Comparison of ENCODE assay signal across 17 cellular contexts in the genomic region with DNA sequence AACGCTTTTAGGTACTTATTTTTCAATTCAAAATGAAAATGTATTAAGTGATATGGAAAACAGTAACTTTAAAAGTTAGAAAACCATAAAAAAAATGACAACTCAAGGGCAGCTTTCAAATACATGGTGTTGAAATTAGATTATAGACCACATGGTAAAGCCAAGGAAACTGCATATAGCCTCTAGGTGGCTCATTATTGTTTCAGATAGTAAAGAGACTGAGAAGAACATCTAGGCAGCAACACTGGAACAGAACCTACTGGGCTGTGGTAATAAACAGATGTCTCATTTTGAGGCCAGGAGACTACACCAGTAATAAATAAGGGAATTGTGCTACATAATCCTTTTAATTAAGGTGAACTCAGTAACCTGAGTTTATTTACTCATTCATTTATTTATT. TPM values are rescaled to one million over a fixed set of nuclear protein-coding genes. Genes with fewer than 3 reads are reported as not detected.
DNase-seq lines count a peak whose midpoint lies in the region; TF ChIP-seq lines count a peak whose summit lies in the region.
"Had no signal": no experiment of that assay in that cellular context is flagged by ENCODE, and none has a peak within 500 bp of the region (broad histone marks: within the 10 kb centered on the region; RNA-seq: fewer than 3 reads in every experiment).

No MANE protein-coding gene starts in this region.

- no peaks in the 10 kb centered on the region for H3K9me3 ChIP-seq in osteoblast (ENCODE audit: low read depth, low read length)
- H3K9me3 ChIP-seq: prostate gland had no signal

- DNase-seq in ELR (ENCODE audit: low read depth) (peak; percentile 32), NAMALWA (ENCODE audit: low spot score) (peak; percentile 7), osteoblast (ENCODE audit: insufficient read length, low spot score, missing footprints) (no peak), NCI-H1436 treated with DMSO at 0.1 percent for 48 hours (lab: John Stamatoyannopoulos, UW) (no peak), ecto neural progenitor cell (ENCODE audit: low spot score) (no peak), caudate nucleus (lab: John Stamatoyannopoulos, UW) (no peak)
- DNase-seq: activated CD4-positive, alpha-beta T cell treated with anti-CD3 and anti-CD28 coated beads, Interleukin-2, amount 10 ng/mL, durations not matched to agents 7 days and 5 days; activated gamma-delta T cell treated with Interleukin-2 at 50 U/mL for 16 hours; aorta; CD4-positive, alpha-beta T cell; DMS53; NCI-H1930; SHP77 treated with DMSO at 0.1 percent for 48 hours; stimulated activated CD4-positive, alpha-beta T cell treated with anti-CD3 and anti-CD28 coated beads, Interleukin-4, amount 100 ng/mL, for 4 hours; T1000 had no signal

- no peaks in the 10 kb centered on the region for H4K20me1 ChIP-seq in osteoblast (ENCODE audit: insufficient read depth, low read length)

- H3K4me2 ChIP-seq in osteoblast (ENCODE audit: insufficient read depth, low read length) = no peak overlapping the region

- H3K36me3 ChIP-seq in osteoblast (ENCODE audit: insufficient read depth, low read length) = no peaks in the 10 kb centered on the region
- H3K36me3 ChIP-seq: prostate gland had no signal

- H3K4me3 ChIP-seq in osteoblast (ENCODE audit: insufficient read depth, low read length) = no peak overlapping the region
- H3K4me3 ChIP-seq: prostate gland had no signal

- no peaks in the 10 kb centered on the region for H3K27me3 ChIP-seq in osteoblast (ENCODE audit: insufficient read depth, low read length)

- H3K27ac ChIP-seq in VCaP = no peak overlapping the region
- no peak overlapping the region for H3K27ac ChIP-seq in osteoblast (ENCODE audit: low read depth, low read length)
- no peak overlapping the region for H3K27ac ChIP-seq in caudate nucleus (ENCODE audit: low read depth, low read length)
- H3K27ac ChIP-seq: prostate gland had no signal

- no peaks in the 10 kb centered on the region for H3K4me1 ChIP-seq in osteoblast (ENCODE audit: insufficient read depth, low read length)
- H3K4me1 ChIP-seq: prostate gland had no signal

- peaks cover 35% of the 10 kb centered on the region for H3K79me2 ChIP-seq in osteoblast (ENCODE audit: insufficient read depth, low read length)

- peak; percentile 21; the same call in 1 of the 2 replicates for TF ChIP-seq CTCF in VCaP (conservative IDR thresholded peaks at IDR 0.05)
- TF ChIP-seq CTCF in osteoblast (IDR thresholded peaks at IDR 0.05; ENCODE audit: extremely low read depth, low read depth, low read length) = peak; percentile 14

- no peak overlapping the region for H2AFZ ChIP-seq in osteoblast (ENCODE audit: low read length)

RNA-seq across cellular contexts. Expression of gene FBXO33, which starts 13.0 kb away (rescaled TPM):
- total RNA-seq in osteoblast = 15.6 and 19.2 TPM in 2 replicates

Comparison
In these comparisons a context has a peak if more than half of its experiments do, and no peak if none do; other contexts are left out.
1. DNase-seq: peak in ELR (single experiment) and NAMALWA (single experiment); none in osteoblast (single experiment), NCI-H1436 treated with DMSO at 0.1 percent for 48 hours (single experiment), ecto neural progenitor cell (single experiment) and caudate nucleus (0 of 61).